In the genomic region with DNA sequence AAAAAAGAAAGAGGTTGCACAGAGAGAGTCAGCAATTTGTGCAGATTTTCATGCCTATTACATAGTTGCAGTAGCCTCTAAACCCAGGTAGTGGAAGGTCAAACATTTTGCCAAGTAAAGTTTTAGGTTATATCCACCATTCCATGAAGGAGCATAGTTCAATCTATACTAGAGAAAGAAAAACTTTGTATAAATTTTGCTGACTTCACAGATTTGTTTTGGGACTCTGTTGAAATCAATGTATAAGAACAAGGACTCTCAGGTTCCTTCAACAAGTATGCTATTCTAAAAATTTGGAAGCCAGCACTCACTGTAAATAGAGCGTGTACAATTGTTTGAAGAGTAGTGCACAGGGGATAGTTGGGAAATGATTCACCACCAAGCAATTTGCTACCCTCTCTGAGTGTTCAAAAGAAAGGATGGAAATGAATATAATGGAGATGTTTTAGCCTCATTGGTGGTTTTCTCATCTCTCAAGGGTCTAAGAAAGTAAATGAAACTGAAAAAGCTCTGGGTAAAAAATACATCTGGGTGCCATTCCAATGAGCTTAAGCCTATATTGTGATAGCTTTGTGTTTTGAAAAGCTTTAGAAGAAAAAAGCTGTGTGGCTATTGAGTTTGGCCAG, we compare ENCODE assay signal across 16 cellular contexts.
DNase-seq lines count a peak whose midpoint lies in the region; ATAC-seq, FAIRE-seq and TF ChIP-seq lines count a peak whose summit lies in the region.
"Had no signal": no experiment of that assay in that cellular context is flagged by ENCODE, and none has a peak within 500 bp of the region (broad histone marks: within the 10 kb centered on the region; RNA-seq: fewer than 3 reads in every experiment).

No MANE protein-coding gene starts in this region.

- no peaks in the 10 kb centered on the region for H3K27me3 ChIP-seq in left lung

- H3K27me3 Mint-ChIP-seq in HFFc6 (ENCODE audit: insufficient read depth): no peaks in the 10 kb centered on the region
- H3K27me3 Mint-ChIP-seq: activated naive CD8-positive, alpha-beta T cell treated with anti-CD3 and anti-CD28 coated beads for 36 hours had no signal

- ATAC-seq in A549 (peak; percentile 39 to 76; a peak in 3 of 6 replicates), left lung (peak; percentile 60)

- H3K36me3 Mint-ChIP-seq in HFFc6 (ENCODE audit: low read depth): no peaks in the 10 kb centered on the region
- H3K36me3 Mint-ChIP-seq: activated naive CD8-positive, alpha-beta T cell treated with anti-CD3 and anti-CD28 coated beads for 36 hours had no signal

- H3K4me1 ChIP-seq in A549 (peaks cover 18% of the 10 kb centered on the region; the same call in 2 of the 3 replicates), left lung (no peaks in the 10 kb centered on the region)

- H3K9me3 ChIP-seq in A549: no peaks in the 10 kb centered on the region
- no peaks in the 10 kb centered on the region for H3K9me3 ChIP-seq in left lung

- POLR2A ChIA-PET in A549 (lab: Yijun Ruan, JAX): no interaction called here

- H3K9me3 Mint-ChIP-seq in HFFc6: no peaks in the 10 kb centered on the region
- H3K9me3 Mint-ChIP-seq: activated naive CD8-positive, alpha-beta T cell treated with anti-CD3 and anti-CD28 coated beads for 36 hours had no signal

- FAIRE-seq in A549 (lab: Jason Lieb, UNC) (no peak), frontal cortex (lab: Jason Lieb, UNC) (no peak)
- FAIRE-seq: A204.1, GM19239 had no signal

- TF ChIP-seq POLR2A in A549 (IDR thresholded peaks at IDR 0.05; ENCODE audit: low read length): no peak

- peak overlapping the region; percentile 41 for H3K4me3 Mint-ChIP-seq in HFFc6
- H3K4me3 Mint-ChIP-seq: activated naive CD8-positive, alpha-beta T cell treated with anti-CD3 and anti-CD28 coated beads for 36 hours had no signal

- TF ChIP-seq RAD21 in A549 (conservative IDR thresholded peaks at IDR 0.05 in 1 of 2, IDR thresholded peaks at IDR 0.05 in 1 of 2): no peak

- TF ChIP-seq EP300 in A549 (IDR thresholded peaks at IDR 0.05): no peak

- TF ChIP-seq CTCF in A549 (IDR thresholded peaks at IDR 0.05) (no peak), HFFc6 (IDR thresholded peaks at IDR 0.05) (no peak), astrocyte of the cerebellum (IDR thresholded peaks at IDR 0.05; ENCODE audit: low read depth, low read length, missing control alignments) (no peak), left lung (IDR thresholded peaks at IDR 0.05) (no peak), GM13976 (IDR thresholded peaks at IDR 0.05; ENCODE audit: borderline replicate concordance, control extremely low read depth, extremely low read depth, insufficient read depth, missing control alignments) (no peak)

- peak in 1 of 2 experiments; percentile 7 for DNase-seq in A549 (ENCODE audit: low read depth in 1 of 2, low spot score in 1 of 2)
- peak; percentile 26 for DNase-seq in HFFc6
- DNase-seq in astrocyte of the cerebellum (ENCODE audit: low read depth): peak; percentile 79
- no peak for DNase-seq in left lung
- DNase-seq in SKM-1 treated with dmso at 0.1 percent for 144 hours (lab: John Stamatoyannopoulos, UW; ENCODE audit: unreplicated experiment): no peak
- no peak for DNase-seq in GM13976 (ENCODE audit: low spot score)
- no peak for DNase-seq in frontal cortex (ENCODE audit: low spot score in 2 of 2)
- no peak for DNase-seq in iPS-NIHi7 (ENCODE audit: extremely low spot score)
- DNase-seq: activated CD4-positive, alpha-beta T cell treated with anti-CD3 and anti-CD28 coated beads for 48 hours; activated naive CD8-positive, alpha-beta T cell treated with anti-CD3 and anti-CD28 coated beads for 36 hours; Calu3; NK-92 treated with Interleukin-12 subunit alpha and Interleukin-12 subunit beta, amount 100 ng/mL, for 24 hours; SHP77; T1000 had no signal

- H3K4me3 ChIP-seq in A549: no peak overlapping the region
- H3K4me3 ChIP-seq in astrocyte of the cerebellum (ENCODE audit: low read depth, low read length): no peak overlapping the region
- H3K4me3 ChIP-seq in left lung: no peak overlapping the region

- intact Hi-C loops in left lung (cut with DNase I): no loop called here

- WGBS in A549 (ENCODE audit: missing lambda C conversion rate): 3% methylated on average over 1 of the region's 1 CpG

- CTCF ChIA-PET in A549 (lab: Yijun Ruan, JAX): no interaction called here

- H3K4me1 Mint-ChIP-seq in HFFc6 (ENCODE audit: low read depth): peaks cover 66% of the 10 kb centered on the region
- H3K4me1 Mint-ChIP-seq: activated naive CD8-positive, alpha-beta T cell treated with anti-CD3 and anti-CD28 coated beads for 36 hours had no signal

- peak overlapping the region; percentile 52 for H3K4me2 ChIP-seq in A549

- H3K27ac Mint-ChIP-seq in HFFc6: peak overlapping the region; percentile 44; the same call in 1 of the 2 replicates
- H3K27ac Mint-ChIP-seq: activated naive CD8-positive, alpha-beta T cell treated with anti-CD3 and anti-CD28 coated beads for 36 hours had no signal

- in situ Hi-C loops in astrocyte of the cerebellum (cut with HindIII; ENCODE audit: low sequenced_read_pairs) (no loop called here), GM13976 (cut with MboI; ENCODE audit: low sequenced_read_pairs, unreplicated experiment) (no loop called here)

- H3K36me3 ChIP-seq in left lung: no peaks in the 10 kb centered on the region

- H3K27ac ChIP-seq in A549: no peak overlapping the region
- no peak overlapping the region for H3K27ac ChIP-seq in left lung

TF ChIP-seq in A549, 52 proteins besides CTCF, POLR2A, EP300 and RAD21:
- TF ChIP-seq RARB (CRISPR knock-in tag; IDR thresholded peaks at IDR 0.05) (no peak), ZNF302 (CRISPR knock-in tag; IDR thresholded peaks at IDR 0.05) (no peak), CBX2 (IDR thresholded peaks at IDR 0.05; ENCODE audit: borderline replicate concordance, low read depth) (no peak), POLR2AphosphoS2 (conservative IDR thresholded peaks at IDR 0.05; ENCODE audit: low read length) (no peak), BHLHE40 (IDR thresholded peaks at IDR 0.05; ENCODE audit: low read depth, low read length) (no peak), TP53 (CRISPR knock-in tag; IDR thresholded peaks at IDR 0.05) (no peak), MAFK (IDR thresholded peaks at IDR 0.05; ENCODE audit: partially characterized antibody) (peak; percentile 96), HEYL (CRISPR knock-in tag; IDR thresholded peaks at IDR 0.05) (no peak), HDAC2 (IDR thresholded peaks at IDR 0.05) (no peak)
TF ChIP-seq in A549: peak in this region for 1.

Comparison
In these comparisons a context has a peak if more than half of its experiments do, and no peak if none do; other contexts are left out.
1. DNase-seq: peak in HFFc6 (single experiment) and astrocyte of the cerebellum (single experiment); none in left lung (0 of 2), SKM-1 treated with dmso at 0.1 percent for 144 hours (single experiment), GM13976 (single experiment), frontal cortex (0 of 2) and iPS-NIHi7 (single experiment).